In genomic region chr7:140571537-140572122, GRCh38 we compare ENCODE assay signal across 27 cellular contexts.
DNase-seq lines count a peak whose midpoint lies in the region; ATAC-seq, FAIRE-seq and TF ChIP-seq lines count a peak whose summit lies in the region.
"Had no signal": no experiment of that assay in that cellular context is flagged by ENCODE, and none has a peak within 500 bp of the region (broad histone marks: within the 10 kb centered on the region; RNA-seq: fewer than 3 reads in every experiment).

No MANE protein-coding gene starts in this region.

- no peaks in the 10 kb centered on the region for H4K20me1 ChIP-seq in PC-3 (ENCODE audit: low read length)

- no TSS peak for BruUV-seq in PC-3 (replicated peaks; lab: Mats Ljungman, UMichigan)

- no peaks in the 10 kb centered on the region for H3K9me3 Mint-ChIP-seq in naive thymus-derived CD4-positive, alpha-beta T cell
- H3K9me3 Mint-ChIP-seq in progenitor cell of endocrine pancreas (ENCODE audit: low read depth) = no peaks in the 10 kb centered on the region
- H3K9me3 Mint-ChIP-seq: brain; HFFc6; T-helper 1 cell treated with Interleukin-12 subunit alpha and Interleukin-12 subunit beta and Interleukin-4 antibody, amounts not matched to agents 30 μg/mL and 1 μg/mL, for 36 hours had no signal

- no peaks in the 10 kb centered on the region for H3K9me3 ChIP-seq in PC-3 (ENCODE audit: low read length)
- H3K9me3 ChIP-seq in naive thymus-derived CD4-positive, alpha-beta T cell (ENCODE audit: control insufficient read depth in 2 of 3, low read length in 3 of 3) = no peaks in the 10 kb centered on the region
- H3K9me3 ChIP-seq: esophagus squamous epithelium, spleen, thoracic aorta, vagina had no signal

- H3K27me3 ChIP-seq in H7 (ENCODE audit: control insufficient read depth, insufficient read depth, low read length) (no peaks in the 10 kb centered on the region), PC-3 (ENCODE audit: low read length) (no peaks in the 10 kb centered on the region)
- H3K27me3 ChIP-seq in naive thymus-derived CD4-positive, alpha-beta T cell (ENCODE audit: control insufficient read depth in 2 of 2, insufficient read depth in 2 of 2, low read length in 2 of 2) = no peaks in the 10 kb centered on the region
- H3K27me3 ChIP-seq: spleen, vagina had no signal

- intact Hi-C loops in PC-3 (cut with micrococcal nuclease) = no loop called here
- intact Hi-C loops in naive thymus-derived CD4-positive, alpha-beta T cell (cut with micrococcal nuclease) = no loop called here

- no peaks in the 10 kb centered on the region for H3F3A ChIP-seq in PC-3 (ENCODE audit: low read length, unreplicated experiment)

- ATAC-seq in PC-3 (peak; percentile 78), esophagus mucosa (peak; percentile 78), omental fat pad (ENCODE audit: low FRiP score) (peak; percentile 61), GM18502 (IDR thresholded peaks at IDR 0.05; ENCODE audit: poor library complexity, unreplicated experiment) (no peak)
- no peak for ATAC-seq in naive thymus-derived CD4-positive, alpha-beta T cell

- H3K4me3 Mint-ChIP-seq in naive thymus-derived CD4-positive, alpha-beta T cell = no peak overlapping the region
- H3K4me3 Mint-ChIP-seq in progenitor cell of endocrine pancreas (ENCODE audit: low read depth) = no peak overlapping the region
- H3K4me3 Mint-ChIP-seq: brain; HFFc6; T-helper 1 cell treated with Interleukin-12 subunit alpha and Interleukin-12 subunit beta and Interleukin-4 antibody, amounts not matched to agents 30 μg/mL and 1 μg/mL, for 36 hours had no signal

- H3K4me1 ChIP-seq in PC-3 (ENCODE audit: insufficient read depth, low read length) = peaks cover 21% of the 10 kb centered on the region
- H3K4me1 ChIP-seq in naive thymus-derived CD4-positive, alpha-beta T cell (ENCODE audit: control insufficient read depth in 2 of 2, insufficient read depth in 2 of 2, low read length in 2 of 2) = no peaks in the 10 kb centered on the region
- H3K4me1 ChIP-seq: vagina had no signal

- H3K9ac ChIP-seq in PC-3 (ENCODE audit: low read length) = no peak overlapping the region

- no peaks in the 10 kb centered on the region for H3K9me2 ChIP-seq in PC-3 (replicated peaks; ENCODE audit: low read length)

- H3K27ac ChIP-seq in PC-3 (ENCODE audit: low read length) = no peak overlapping the region
- H3K27ac ChIP-seq in naive thymus-derived CD4-positive, alpha-beta T cell (ENCODE audit: low read depth, low read length) = no peak overlapping the region
- H3K27ac ChIP-seq: C4-2B, esophagus squamous epithelium, spleen, thoracic aorta, vagina had no signal

- no peak for FAIRE-seq in HTR-8/SVneo (lab: Jason Lieb, UNC)
- FAIRE-seq: RCC 7860 had no signal

- no peaks in the 10 kb centered on the region for H3K36me3 Mint-ChIP-seq in naive thymus-derived CD4-positive, alpha-beta T cell
- peaks cover 9% of the 10 kb centered on the region for H3K36me3 Mint-ChIP-seq in progenitor cell of endocrine pancreas (ENCODE audit: insufficient read depth)

- no peak overlapping the region for H3K4me2 ChIP-seq in PC-3 (ENCODE audit: low read length)

- DNase-seq in H7 (peak; percentile 2), PC-3 (peak; percentile 74), omental fat pad (ENCODE audit: low spot score) (no peak), HTR-8/SVneo (ENCODE audit: insufficient read length, low spot score) (no peak), progenitor cell of endocrine pancreas (ENCODE audit: low spot score, unreplicated experiment) (no peak)
- DNase-seq in naive thymus-derived CD4-positive, alpha-beta T cell = no peak
- DNase-seq: activated CD4-positive, alpha-beta T cell treated with anti-CD3 and anti-CD28 coated beads for 1 hour; activated gamma-delta T cell; DND-41; effector CD8-positive, alpha-beta T cell; esophagus squamous epithelium; HFFc6; KBM-7; MV-4-11; NCI-H2171; NCI-H524 treated with DMSO at 0.1 percent for 48 hours; stimulated activated CD4-positive, alpha-beta T cell treated with anti-CD3 and anti-CD28 coated beads, Interleukin-4, amount 100 ng/mL, for 24 hours; stimulated activated naive CD4-positive, alpha-beta T cell had no signal

- H2AFZ ChIP-seq in PC-3 (ENCODE audit: low read length) = no peak overlapping the region

- POLR2A ChIA-PET in PC-3 (lab: Charles Lee; ENCODE audit: unreplicated experiment) = no interaction called here
- POLR2A ChIA-PET in naive thymus-derived CD4-positive, alpha-beta T cell (lab: Charles Lee) = no interaction called here

- H3K27me3 Mint-ChIP-seq in naive thymus-derived CD4-positive, alpha-beta T cell = peaks cover 0 to 17% (median 6%) of the 10 kb centered on the region in 5 donors
- H3K27me3 Mint-ChIP-seq in progenitor cell of endocrine pancreas = no peaks in the 10 kb centered on the region
- H3K27me3 Mint-ChIP-seq: brain had no signal

- CTCF ChIA-PET in PC-3 (lab: Charles Lee) = interaction anchor here (0.6 kb wide), 1 partner anchor 65 kb away, joined by 9 read pairs; no protein-coding TSS in a partner anchor
- CTCF ChIA-PET in naive thymus-derived CD4-positive, alpha-beta T cell (lab: Charles Lee) = no interaction called here

- no peaks in the 10 kb centered on the region for H3K79me2 ChIP-seq in PC-3 (ENCODE audit: low read length)

- no peak overlapping the region for H3K27ac Mint-ChIP-seq in naive thymus-derived CD4-positive, alpha-beta T cell
- H3K27ac Mint-ChIP-seq in progenitor cell of endocrine pancreas = no peak overlapping the region
- H3K27ac Mint-ChIP-seq: brain; HFFc6; T-helper 1 cell treated with Interleukin-12 subunit alpha and Interleukin-12 subunit beta and Interleukin-4 antibody, amounts not matched to agents 30 μg/mL and 1 μg/mL, for 36 hours had no signal

- peaks cover 0 to 1% (median 0%) of the 10 kb centered on the region in 7 donors for H3K4me1 Mint-ChIP-seq in naive thymus-derived CD4-positive, alpha-beta T cell
- no peaks in the 10 kb centered on the region for H3K4me1 Mint-ChIP-seq in progenitor cell of endocrine pancreas (ENCODE audit: low read depth)

- H3K36me3 ChIP-seq in H7 (replicated peaks; ENCODE audit: control insufficient read depth, insufficient read depth, low read length) (no peaks in the 10 kb centered on the region), PC-3 (ENCODE audit: low read depth, low read length) (no peaks in the 10 kb centered on the region)
- no peaks in the 10 kb centered on the region for H3K36me3 ChIP-seq in naive thymus-derived CD4-positive, alpha-beta T cell (ENCODE audit: control insufficient read depth in 2 of 3, insufficient read depth in 3 of 3, low read length in 3 of 3)
- H3K36me3 ChIP-seq: thoracic aorta had no signal

- TF ChIP-seq CTCF in PC-3 (conservative IDR thresholded peaks at IDR 0.05; ENCODE audit: low read depth, low read length) = no peak
- no peak for TF ChIP-seq CTCF in omental fat pad (IDR thresholded peaks at IDR 0.05)
- no peak for TF ChIP-seq CTCF in progenitor cell of endocrine pancreas (IDR thresholded peaks at IDR 0.05; ENCODE audit: unreplicated experiment)

- H3K4me3 ChIP-seq in H7 (ENCODE audit: insufficient read depth, low read depth, low read length) (no peak overlapping the region), PC-3 (ENCODE audit: low read length) (no peak overlapping the region)
- H3K4me3 ChIP-seq in naive thymus-derived CD4-positive, alpha-beta T cell (ENCODE audit: low read length) = no peak overlapping the region
- H3K4me3 ChIP-seq: esophagus squamous epithelium, spleen, thoracic aorta, vagina had no signal

Comparison
In these comparisons a context has a peak if more than half of its experiments do, and no peak if none do; other contexts are left out.
1. DNase-seq: peak in H7 (single experiment) and PC-3 (single experiment); none in omental fat pad (single experiment), HTR-8/SVneo (single experiment), naive thymus-derived CD4-positive, alpha-beta T cell (0 of 9) and progenitor cell of endocrine pancreas (single experiment).
2. ATAC-seq: peak in PC-3 (single experiment), esophagus mucosa (single experiment) and omental fat pad (single experiment); none in naive thymus-derived CD4-positive, alpha-beta T cell (single experiment) and GM18502 (single experiment).